1 cellular context compared by ENCODE assay signal in genomic region chr9:130029223-130029583, GRCh38.
TF ChIP-seq lines count a peak whose summit lies in the region.

No MANE protein-coding gene starts in this region.

TF ChIP-seq in endothelial cell of umbilical vein, 7 proteins besides CTCF, POLR2A, EP300 and RAD21:
- TF ChIP-seq POLR2AphosphoS5 (IDR thresholded peaks at IDR 0.05; ENCODE audit: insufficient read depth, low read depth, low read length) (no peak), MYC (IDR thresholded peaks at IDR 0.05; ENCODE audit: low read depth, low read length) (no peak), EZH2 (IDR thresholded peaks at IDR 0.05; ENCODE audit: borderline replicate concordance, low read depth, low read length, severe bottlenecking) (no peak), JUN (IDR thresholded peaks at IDR 0.05; ENCODE audit: borderline replicate concordance, insufficient read depth, insufficient read length, low read depth) (no peak), MAX (IDR thresholded peaks at IDR 0.05; ENCODE audit: insufficient read depth, insufficient read length) (no peak), FOS (IDR thresholded peaks at IDR 0.05; ENCODE audit: borderline replicate concordance, insufficient read depth, low read length) (no peak), GATA2 (IDR thresholded peaks at IDR 0.05; ENCODE audit: insufficient read depth, insufficient read length, low read depth, low read length) (no peak)
